Comparison of ENCODE assay signal across 10 cellular contexts in the genomic region with DNA sequence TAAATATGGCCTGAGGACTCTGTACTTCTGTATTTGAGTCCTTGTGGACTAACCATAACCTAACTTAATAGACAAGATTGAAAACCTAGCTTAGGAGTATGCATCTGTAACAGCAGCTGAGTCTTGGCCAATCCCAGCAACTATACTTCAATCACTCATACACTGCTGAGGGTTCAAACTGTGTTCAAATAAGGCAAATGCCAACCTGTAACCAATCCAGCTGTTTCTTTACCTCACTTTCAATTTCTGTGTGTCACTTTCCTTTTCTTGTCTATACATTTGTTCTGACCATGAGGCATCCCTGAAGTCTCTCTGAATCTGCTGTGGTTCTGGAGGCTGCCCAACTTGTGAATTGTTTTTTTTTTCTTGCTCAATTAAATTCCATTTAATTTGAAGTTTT. TPM values are rescaled to one million over a fixed set of nuclear protein-coding genes. Genes with fewer than 3 reads are reported as not detected.
DNase-seq lines count a peak whose midpoint lies in the region; ATAC-seq lines count a peak whose summit lies in the region.
"Not testable (repeated sequence)": the region's sequence is repeated elsewhere in the genome, so short reads cannot be mapped to it uniquely, and the experiment has no call there.
"Had no signal": no experiment of that assay in that cellular context is flagged by ENCODE, and none has a peak within 500 bp of the region (broad histone marks: within the 10 kb centered on the region; RNA-seq: fewer than 3 reads in every experiment).

No MANE protein-coding gene starts in this region.

- CTCF ChIA-PET in activated CD4-positive, alpha-beta T cell treated with anti-CD3 and anti-CD28 coated beads for 36 hours (lab: Charles Lee) = not testable (repeated sequence)

- DNase-seq in activated CD4-positive, alpha-beta T cell treated with anti-CD3 and anti-CD28 coated beads for 36 hours; activated T-cell treated with anti-CD3 and anti-CD28 coated beads, Interleukin-2, amount 50 U/mL, for 72 hours; activated naive CD8-positive, alpha-beta T cell treated with anti-CD3 and anti-CD28 coated beads for 36 hours; activated naive CD8-positive, alpha-beta T cell treated with anti-CD3 and anti-CD28 coated beads, Interleukin-2, amount 50 U/mL, for 24 hours; stimulated activated naive CD8-positive, alpha-beta T cell treated with anti-CD3 and anti-CD28 coated beads, Interleukin-15, Interleukin-2, amounts not matched to agents 100 U/mL and 50 U/mL, for 24 hours: not testable (repeated sequence)

- H3K27me3 Mint-ChIP-seq in activated CD4-positive, alpha-beta T cell treated with anti-CD3 and anti-CD28 coated beads for 36 hours; activated T-cell treated with anti-CD3 and anti-CD28 coated beads, Interleukin-2, amount 50 U/mL, for 72 hours (ENCODE audit: low read depth); activated naive CD8-positive, alpha-beta T cell treated with anti-CD3 and anti-CD28 coated beads for 36 hours; activated naive CD8-positive, alpha-beta T cell treated with anti-CD3 and anti-CD28 coated beads, Interleukin-2, amount 50 U/mL, for 24 hours: not testable (repeated sequence)

- intact Hi-C loops in activated CD4-positive, alpha-beta T cell treated with anti-CD3 and anti-CD28 coated beads for 36 hours (cut with DNase I, micrococcal nuclease) = not testable (repeated sequence)

- H3K36me3 Mint-ChIP-seq in activated CD4-positive, alpha-beta T cell treated with anti-CD3 and anti-CD28 coated beads for 36 hours (ENCODE audit: low read depth); activated T-cell treated with anti-CD3 and anti-CD28 coated beads, Interleukin-2, amount 50 U/mL, for 72 hours (ENCODE audit: insufficient read depth in 2 of 2); activated naive CD8-positive, alpha-beta T cell treated with anti-CD3 and anti-CD28 coated beads for 36 hours; activated naive CD8-positive, alpha-beta T cell treated with anti-CD3 and anti-CD28 coated beads, Interleukin-2, amount 50 U/mL, for 24 hours (ENCODE audit: low read depth): not testable (repeated sequence)

- H3K27ac Mint-ChIP-seq in activated CD4-positive, alpha-beta T cell treated with anti-CD3 and anti-CD28 coated beads for 36 hours; activated T-cell treated with anti-CD3 and anti-CD28 coated beads, Interleukin-2, amount 50 U/mL, for 72 hours: not testable (repeated sequence)
- peak overlapping the region; percentile 68 for H3K27ac Mint-ChIP-seq in activated naive CD8-positive, alpha-beta T cell treated with anti-CD3 and anti-CD28 coated beads for 36 hours
- H3K27ac Mint-ChIP-seq in activated naive CD8-positive, alpha-beta T cell treated with anti-CD3 and anti-CD28 coated beads, Interleukin-2, amount 50 U/mL, for 24 hours = peak overlapping the region; percentile 60

- not testable (repeated sequence) for H3K9me3 Mint-ChIP-seq in activated CD4-positive, alpha-beta T cell treated with anti-CD3 and anti-CD28 coated beads for 36 hours (ENCODE audit: low read depth); activated T-cell treated with anti-CD3 and anti-CD28 coated beads, Interleukin-2, amount 50 U/mL, for 72 hours; activated naive CD8-positive, alpha-beta T cell treated with anti-CD3 and anti-CD28 coated beads for 36 hours; activated naive CD8-positive, alpha-beta T cell treated with anti-CD3 and anti-CD28 coated beads, Interleukin-2, amount 50 U/mL, for 24 hours

- H3K4me1 Mint-ChIP-seq in activated CD4-positive, alpha-beta T cell treated with anti-CD3 and anti-CD28 coated beads for 36 hours; activated T-cell treated with anti-CD3 and anti-CD28 coated beads, Interleukin-2, amount 50 U/mL, for 72 hours (ENCODE audit: low read depth); activated naive CD8-positive, alpha-beta T cell treated with anti-CD3 and anti-CD28 coated beads for 36 hours; activated naive CD8-positive, alpha-beta T cell treated with anti-CD3 and anti-CD28 coated beads, Interleukin-2, amount 50 U/mL, for 24 hours: not testable (repeated sequence)

- POLR2A ChIA-PET in activated CD4-positive, alpha-beta T cell treated with anti-CD3 and anti-CD28 coated beads for 36 hours (lab: Charles Lee) = not testable (repeated sequence)

- ATAC-seq in activated CD4-positive, alpha-beta T cell treated with anti-CD3 and anti-CD28 coated beads for 36 hours = peak; percentile 70
- ATAC-seq in activated T-cell treated with anti-CD3 and anti-CD28 coated beads, Interleukin-2, amount 50 U/mL, for 72 hours (replicated peaks in 1 of 2) = peak; percentile 49 to 74
- peak; percentile 59 for ATAC-seq in activated naive CD8-positive, alpha-beta T cell treated with anti-CD3 and anti-CD28 coated beads, Interleukin-2, amount 50 U/mL, for 24 hours
- peak; percentile 36 for ATAC-seq in stimulated activated naive CD8-positive, alpha-beta T cell treated with anti-CD3 and anti-CD28 coated beads, Interleukin-15, Interleukin-2, amounts not matched to agents 100 U/mL and 50 U/mL, for 24 hours

- not testable (repeated sequence) for H3K4me3 Mint-ChIP-seq in activated CD4-positive, alpha-beta T cell treated with anti-CD3 and anti-CD28 coated beads for 36 hours; activated T-cell treated with anti-CD3 and anti-CD28 coated beads, Interleukin-2, amount 50 U/mL, for 72 hours; activated naive CD8-positive, alpha-beta T cell treated with anti-CD3 and anti-CD28 coated beads for 36 hours; activated naive CD8-positive, alpha-beta T cell treated with anti-CD3 and anti-CD28 coated beads, Interleukin-2, amount 50 U/mL, for 24 hours

RNA-seq across cellular contexts. Expression of a gene that starts 57.9 kb away (rescaled TPM):
- total RNA-seq in activated CD4-positive, alpha-beta T cell treated with anti-CD3 and anti-CD28 coated beads for 36 hours = 1 to 10 TPM; 1.0 to 1.3 TPM
- 1 to 10 TPM; 1.3 to 2.8 TPM for total RNA-seq in activated T-cell treated with anti-CD3 and anti-CD28 coated beads, Interleukin-2, amount 50 U/mL, for 72 hours
- total RNA-seq in activated naive CD8-positive, alpha-beta T cell treated with anti-CD3 and anti-CD28 coated beads for 36 hours = 1 to 10 TPM in 1 of 2 experiments, not detected in 1; 1.1 TPM
- total RNA-seq: A673; CD4-positive, CD25-positive, alpha-beta regulatory T cell; CD8-positive, alpha-beta memory T cell; Daoy; G401 had no signal
